In genomic region chr22:38705235-38706100, GRCh38 we compare ENCODE assay signal across 8 cellular contexts. TPM values are rescaled to one million over a fixed set of nuclear protein-coding genes. Genes with fewer than 3 reads are reported as not detected.
DNase-seq lines count a peak whose midpoint lies in the region; ATAC-seq and TF ChIP-seq lines count a peak whose summit lies in the region.

GTPBP1 (plus strand) TSS chr22:38705944; CDS start chr22:38705956, 12 bp downstream.

- peak; percentile 91 to 99 (median 94) for DNase-seq in CD8-positive, alpha-beta T cell
- peak; percentile 99 for DNase-seq in HS-27A (ENCODE audit: low read depth)
- peak; percentile 89 for DNase-seq in NK-92 (lab: John Stamatoyannopoulos, UW; ENCODE audit: unreplicated experiment)
- peak; percentile 89 to 96 for DNase-seq in activated CD8-positive, alpha-beta memory T cell treated with anti-CD3 and anti-CD28 coated beads for 1 hour (ENCODE audit: extremely low read depth in 1 of 2, low read depth in 1 of 2)
- peak; percentile 97 for DNase-seq in effector CD4-positive, alpha-beta T cell
- peak; percentile 98 for DNase-seq in lower lobe of right lung
- DNase-seq in stimulated activated CD4-positive, alpha-beta T cell treated with anti-CD3 and anti-CD28 coated beads, TNF-alpha, amount 100 ng/mL, for 24 hours (ENCODE audit: low read depth in 3 of 3) = peak; percentile 92 to 98 (median 94)

- no peaks in the 10 kb centered on the region for H3K27me3 Mint-ChIP-seq in CD8-positive, alpha-beta T cell (ENCODE audit: low read depth)

- intact Hi-C loops in CD8-positive, alpha-beta T cell (cut with DNase I, micrococcal nuclease) = loop anchor here (1.0 to 10.0 kb wide), 8 partner anchors 24 to 819 kb away; partner anchors contain the start of genes ATF4 (in 1 of the 2), DMC1 (in 1 of the 2), DNAL4 (in 1 of the 2) and PICK1 (in 1 of the 2)
- intact Hi-C loops in lower lobe of right lung (cut with DNase I) = no loop called here

- ATAC-seq in CD8-positive, alpha-beta T cell = peak; percentile 76
- ATAC-seq in GM19467 (IDR thresholded peaks at IDR 0.05; ENCODE audit: unreplicated experiment) (peak; percentile 65), lower lobe of right lung (peak; percentile 91 to 94)

- POLR2A ChIA-PET in CD8-positive, alpha-beta T cell (lab: Charles Lee) = interaction anchor here (0.5 to 5.1 kb wide), 19 partner anchors 8 to 1463 kb away, joined by 3 to 71 read pairs (median 4); partner anchors contain the start of genes CBX6, NPTXR, RPL3 and TOMM22

- peak within 1 kb of the TSS; percentile 93 for H3K4me3 Mint-ChIP-seq in CD8-positive, alpha-beta T cell

- H3K4me1 ChIP-seq in CD8-positive, alpha-beta T cell (ENCODE audit: insufficient read depth, low read length) = peaks cover 47% of the 10 kb centered on the region
- H3K4me1 ChIP-seq in lower lobe of right lung = peaks cover 48% of the 10 kb centered on the region

- H3K9me3 ChIP-seq in CD8-positive, alpha-beta T cell (ENCODE audit: low read length) = no peaks in the 10 kb centered on the region
- H3K9me3 ChIP-seq in lower lobe of right lung = no peaks in the 10 kb centered on the region

- no peaks in the 10 kb centered on the region for H3K27me3 ChIP-seq in CD8-positive, alpha-beta T cell (ENCODE audit: insufficient read depth, low read length)
- no peaks in the 10 kb centered on the region for H3K27me3 ChIP-seq in lower lobe of right lung (ENCODE audit: low read depth)

- CTCF ChIA-PET in CD8-positive, alpha-beta T cell (lab: Charles Lee) = interaction anchor here (0.6 to 3.6 kb wide), 2 partner anchors 19 to 27 kb away, joined by 3 to 12 read pairs; no protein-coding TSS in a partner anchor

- no peak for TF ChIP-seq CTCF in CD8-positive, alpha-beta T cell (IDR thresholded peaks at IDR 0.05)
- no peak for TF ChIP-seq CTCF in lower lobe of right lung (IDR thresholded peaks at IDR 0.05)

- no peaks in the 10 kb centered on the region for H3K36me3 ChIP-seq in CD8-positive, alpha-beta T cell (ENCODE audit: insufficient read depth, low read length)
- H3K36me3 ChIP-seq in lower lobe of right lung = peaks cover 18% of the 10 kb centered on the region

- peaks cover 64% of the 10 kb centered on the region for H3K4me1 Mint-ChIP-seq in CD8-positive, alpha-beta T cell (ENCODE audit: low read depth)

- peak within 1 kb of the TSS; percentile 95 for H3K27ac Mint-ChIP-seq in CD8-positive, alpha-beta T cell

- H3K4me3 ChIP-seq in CD8-positive, alpha-beta T cell (ENCODE audit: low read depth, low read length) = peak within 1 kb of the TSS; percentile 63
- H3K4me3 ChIP-seq in lower lobe of right lung = peak within 1 kb of the TSS; percentile 95

- no peaks in the 10 kb centered on the region for H3K9me3 Mint-ChIP-seq in CD8-positive, alpha-beta T cell

- peak within 1 kb of the TSS; percentile 69 for H3K27ac ChIP-seq in CD8-positive, alpha-beta T cell (ENCODE audit: low read depth, low read length)
- peak within 1 kb of the TSS; percentile 97 for H3K27ac ChIP-seq in lower lobe of right lung

- H3K36me3 Mint-ChIP-seq in CD8-positive, alpha-beta T cell = peaks cover 24% of the 10 kb centered on the region

RNA-seq across cellular contexts. Expression of gene GTPBP1, which starts in this region (rescaled TPM):
- total RNA-seq in CD8-positive, alpha-beta T cell = 100 to 1,000 TPM; 341 to 346 TPM
- 66.7 TPM for total RNA-seq in lower lobe of right lung

Comparison
In these comparisons a context has a peak if more than half of its experiments do, and no peak if none do; other contexts are left out.
1. Peak in every context shown above with its lines: DNase-seq, ATAC-seq, H3K4me3 ChIP-seq and H3K27ac ChIP-seq.